In the genomic region with DNA sequence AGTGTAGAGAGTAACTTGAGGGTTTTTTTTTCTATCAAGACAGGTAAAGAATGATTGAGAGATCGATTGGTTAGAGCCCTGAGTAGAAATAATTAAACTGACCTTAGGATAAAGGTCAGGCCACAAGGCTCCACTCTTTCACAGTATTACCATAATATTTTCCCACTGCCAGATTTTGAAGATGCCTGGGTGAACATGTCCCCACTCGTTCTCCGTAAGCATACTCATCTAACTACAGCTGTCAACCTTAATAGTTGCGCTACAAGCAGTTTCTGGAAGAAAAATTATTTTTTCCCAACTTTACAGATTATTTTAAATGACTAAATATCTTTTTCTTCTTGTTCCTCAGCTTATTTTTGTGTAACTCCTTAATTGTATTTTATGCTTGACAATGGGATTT, we compare ENCODE assay signal across 20 cellular contexts.
"Had no signal": no experiment of that assay in that cellular context is flagged by ENCODE, and none has a peak within 500 bp of the region (broad histone marks: within the 10 kb centered on the region; RNA-seq: fewer than 3 reads in every experiment).

No MANE protein-coding gene starts in this region.

- H3K9me3 ChIP-seq: colonic mucosa had no signal

- DNase-seq: colonic mucosa; cortex of kidney; effector CD8-positive, alpha-beta T cell; effector memory CD8-positive, alpha-beta T cell; endodermal cell; foreskin melanocyte; gastrocnemius medialis; glutamatergic neuron; head of caudate nucleus; heart right ventricle; hippocampal formation; left cardiac atrium; left lung; left ventricle myocardium superior; lower lobe of right lung; mesenchymal stem cell; mucosa of descending colon; naive B cell; naive thymus-derived CD8-positive, alpha-beta T cell had no signal

- H3K4me1 ChIP-seq: colonic mucosa, esophagus muscularis mucosa, gastrocnemius medialis, heart right ventricle, left lung, lower lobe of right lung had no signal

- H3K27ac ChIP-seq: colonic mucosa, esophagus muscularis mucosa, gastrocnemius medialis, heart right ventricle, left lung, lower lobe of right lung had no signal

- H3K36me3 ChIP-seq: colonic mucosa, lower lobe of right lung had no signal

- H3K4me3 ChIP-seq: colonic mucosa, esophagus muscularis mucosa, gastrocnemius medialis, heart right ventricle, left lung, lower lobe of right lung, mucosa of descending colon had no signal

- H3K27me3 ChIP-seq: colonic mucosa, esophagus muscularis mucosa, gastrocnemius medialis, heart right ventricle, left lung had no signal
